25 cellular contexts compared by ENCODE assay signal in the genomic region with DNA sequence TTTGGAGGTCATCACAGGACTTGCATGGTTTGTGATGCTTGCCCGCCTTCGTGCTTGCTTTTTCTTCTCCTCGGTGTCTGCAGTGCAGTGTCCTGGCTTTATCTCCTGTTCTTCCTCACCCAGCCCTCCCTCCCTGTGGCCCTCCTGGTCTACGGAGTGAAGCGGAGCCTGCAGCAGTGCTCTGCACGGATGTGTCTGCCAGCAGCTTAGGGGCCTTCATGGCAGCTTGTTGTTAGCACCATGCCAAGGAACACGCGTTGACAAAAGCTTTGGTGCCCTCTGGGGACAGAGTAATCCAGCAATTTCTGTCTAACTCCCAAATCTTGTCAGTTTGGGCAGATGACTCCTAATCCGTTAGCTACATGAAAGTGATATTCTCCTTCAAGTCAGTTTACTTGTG. TPM values are rescaled to one million over a fixed set of nuclear protein-coding genes. Genes with fewer than 3 reads are reported as not detected.
"Had no signal": no experiment of that assay in that cellular context is flagged by ENCODE, and none has a peak within 500 bp of the region (broad histone marks: within the 10 kb centered on the region; RNA-seq: fewer than 3 reads in every experiment).

No MANE protein-coding gene starts in this region.

- ATAC-seq: activated CD8-positive, alpha-beta T cell treated with anti-CD3 and anti-CD28 coated beads, Interleukin-2, amount 10 ng/mL, durations not matched to agents 7 days and 5 days; foreskin keratinocyte; naive thymus-derived CD8-positive, alpha-beta T cell; T-cell had no signal

- H3K9me3 ChIP-seq: adrenal gland, ascending aorta, tibial nerve had no signal

- H3K36me3 ChIP-seq: brain microvascular endothelial cell, neural progenitor cell had no signal

- DNase-seq: activated CD4-positive, alpha-beta T cell treated with anti-CD3 and anti-CD28 coated beads, Interleukin-2, amount 50 U/mL, for 1 hour; activated CD4-positive, CD25-positive, alpha-beta regulatory T cell treated with anti-CD3 and anti-CD28 coated beads, Interleukin-2, amount 50 U/mL, for 72 hours; activated CD8-positive, alpha-beta T cell treated with anti-CD3 and anti-CD28 coated beads, Interleukin-2, amount 10 ng/mL, durations not matched to agents 7 days and 5 days; adrenal gland; brain microvascular endothelial cell; central memory CD4-positive, alpha-beta T cell; effector memory CD4-positive, alpha-beta T cell; foreskin keratinocyte; naive thymus-derived CD8-positive, alpha-beta T cell; stimulated activated CD4-positive, alpha-beta T cell treated with anti-CD3 and anti-CD28 coated beads, Interleukin-2, amount 100 ng/mL, for 48 hours; stimulated activated CD8-positive, alpha-beta memory T cell treated with anti-CD3 and anti-CD28 coated beads, Interleukin-4, amount 100 ng/mL, for 48 hours; stimulated activated naive CD4-positive, alpha-beta T cell; T-cell; WERI-Rb-1 had no signal

- H3K27me3 ChIP-seq: adrenal gland, ascending aorta, brain microvascular endothelial cell, foreskin keratinocyte, neural progenitor cell, tibial nerve had no signal

- H3K27ac ChIP-seq: adrenal gland, ascending aorta, brain microvascular endothelial cell, foreskin keratinocyte, neural progenitor cell, tibial nerve, WERI-Rb-1 had no signal

- H3K4me3 ChIP-seq: adrenal gland, ascending aorta, neural progenitor cell, tibial nerve had no signal

- FAIRE-seq: TTC549, urothelium cell line had no signal

- H3K4me1 ChIP-seq: adrenal gland, ascending aorta, foreskin keratinocyte, neural progenitor cell had no signal

RNA-seq across cellular contexts. Expression of a gene that starts 18.3 kb away (rescaled TPM):
- total RNA-seq: activated T-helper 1 cell treated with anti-CD3 and anti-CD28 coated beads, Interleukin-12 subunit alpha, Interleukin-12 subunit beta, Interleukin-2, Interleukin-4 antibody, amounts not matched to agents 30 ng/mL and 10 ng/mL and 1 ng/mL, durations not matched to agents 14 hours and 24 hours and 36 hours; ascending aorta; foreskin keratinocyte; glomerular endothelial cell; naive thymus-derived CD8-positive, alpha-beta T cell had no signal
- polyA plus RNA-seq: foreskin keratinocyte; naive thymus-derived CD8-positive, alpha-beta T cell had no signal

RNA-seq across cellular contexts. Expression of a gene that starts 35.8 kb away (rescaled TPM):
- total RNA-seq: activated CD8-positive, alpha-beta T cell treated with anti-CD3 and anti-CD28 coated beads, Interleukin-2, amount 10 ng/mL, durations not matched to agents 7 days and 5 days; activated T-helper 1 cell treated with anti-CD3 and anti-CD28 coated beads, Interleukin-12 subunit alpha, Interleukin-12 subunit beta, Interleukin-2, Interleukin-4 antibody, amounts not matched to agents 30 ng/mL and 10 ng/mL and 1 ng/mL, durations not matched to agents 14 hours and 24 hours and 36 hours; dermis microvascular lymphatic vessel endothelial cell; foreskin keratinocyte; glomerular endothelial cell; mesothelial cell of epicardium had no signal
- polyA plus RNA-seq: foreskin keratinocyte had no signal

RNA-seq across cellular contexts. Expression of a gene that starts 44.6 kb away (rescaled TPM):
- total RNA-seq: activated CD8-positive, alpha-beta T cell treated with anti-CD3 and anti-CD28 coated beads, Interleukin-2, amount 10 ng/mL, durations not matched to agents 7 days and 5 days; activated T-helper 1 cell treated with anti-CD3 and anti-CD28 coated beads, Interleukin-12 subunit alpha, Interleukin-12 subunit beta, Interleukin-2, Interleukin-4 antibody, amounts not matched to agents 30 ng/mL and 10 ng/mL and 1 ng/mL, durations not matched to agents 14 hours and 24 hours and 36 hours; dermis microvascular lymphatic vessel endothelial cell; foreskin keratinocyte; glomerular endothelial cell; lung microvascular endothelial cell; naive thymus-derived CD8-positive, alpha-beta T cell; subcutaneous adipose tissue; T-cell had no signal
- polyA plus RNA-seq: foreskin keratinocyte; naive thymus-derived CD8-positive, alpha-beta T cell had no signal
